ENCODE assay signal across 7 cellular contexts in genomic region chr14:61524936-61525292, GRCh38.
DNase-seq lines count a peak whose midpoint lies in the region; ATAC-seq and TF ChIP-seq lines count a peak whose summit lies in the region.

No MANE protein-coding gene starts in this region.

- H3K9me3 ChIP-seq in smooth muscle cell (replicated peaks; ENCODE audit: low read depth), result no peaks in the 10 kb centered on the region

- H3K4me1 Mint-ChIP-seq in T-cell, result peaks cover 67 to 85% (median 81%) of the 10 kb centered on the region in 3 donors

- peak overlapping the region; percentile 63 for H3K9ac ChIP-seq in smooth muscle cell (ENCODE audit: low read depth)

- DNase-seq in T-cell, result no peak
- no peak for DNase-seq in foreskin keratinocyte
- no peak for DNase-seq in smooth muscle cell (lab: John Stamatoyannopoulos, UW; ENCODE audit: unreplicated experiment)
- DNase-seq in mucosa of gallbladder (ENCODE audit: low spot score), result no peak

- H3K4me1 ChIP-seq in foreskin keratinocyte (peaks cover 30% of the 10 kb centered on the region), smooth muscle cell (ENCODE audit: low read depth) (peaks cover 33% of the 10 kb centered on the region)

- H2AFZ ChIP-seq in smooth muscle cell (ENCODE audit: low read depth), result no peak overlapping the region

- no peaks in the 10 kb centered on the region for H3K9me3 Mint-ChIP-seq in T-cell

- CTCF ChIA-PET in T-cell (lab: Charles Lee), result interaction anchor here in 1 of 2 donors (1.0 kb wide), 1 partner anchor 237 kb away, joined by 3 read pairs; the partner anchor contains the start of gene SNAPC1

- H3K4me3 ChIP-seq in GM08714 (ENCODE audit: low read length) (peak overlapping the region; percentile 4; the same call in 1 of the 2 replicates), smooth muscle cell (no peak overlapping the region)

- H3K36me3 Mint-ChIP-seq in T-cell, result peaks cover 55% of the 10 kb centered on the region

- H3K27me3 ChIP-seq in foreskin keratinocyte, result no peaks in the 10 kb centered on the region
- H3K27me3 ChIP-seq in smooth muscle cell (ENCODE audit: low read depth), result no peaks in the 10 kb centered on the region

- ATAC-seq in T-cell (replicated peaks in 1 of 4), result peak in 2 of 4 experiments; percentile 28
- ATAC-seq in foreskin keratinocyte, result peak; percentile 1
- no peak for ATAC-seq in HG02884 (IDR thresholded peaks at IDR 0.05; ENCODE audit: unreplicated experiment)
- no peak for ATAC-seq in HG03439 (IDR thresholded peaks at IDR 0.05; ENCODE audit: unreplicated experiment)

- H4K20me1 ChIP-seq in smooth muscle cell (ENCODE audit: low read depth), result no peaks in the 10 kb centered on the region

- no peaks in the 10 kb centered on the region for H3K79me2 ChIP-seq in smooth muscle cell (ENCODE audit: low read depth)

- H3K36me3 ChIP-seq in smooth muscle cell (ENCODE audit: low read depth), result no peaks in the 10 kb centered on the region

- TF ChIP-seq CTCF in foreskin keratinocyte (conservative IDR thresholded peaks at IDR 0.05) (no peak), smooth muscle cell (IDR thresholded peaks at IDR 0.05; ENCODE audit: borderline replicate concordance, insufficient read depth, poor library complexity, severe bottlenecking) (no peak)

- peak overlapping the region; percentile 74 to 89 for H3K27ac Mint-ChIP-seq in T-cell

- peak overlapping the region; percentile 49 for H3K27ac ChIP-seq in foreskin keratinocyte
- peak overlapping the region; percentile 91 for H3K27ac ChIP-seq in smooth muscle cell (ENCODE audit: low read depth)

- H3K27me3 Mint-ChIP-seq in T-cell, result no peaks in the 10 kb centered on the region

- H3K4me3 Mint-ChIP-seq in T-cell, result peak overlapping the region in 2 of 3 donors; percentile 13 to 22

- POLR2A ChIA-PET in T-cell (lab: Charles Lee), result interaction anchor here (0.6 to 1.3 kb wide), 3 partner anchors 47 to 1278 kb away, joined by 3 to 5 read pairs (median 4); no protein-coding TSS in a partner anchor

- H3K4me2 ChIP-seq in smooth muscle cell, result peak overlapping the region; percentile 10

- H3F3A ChIP-seq in smooth muscle cell (ENCODE audit: low read depth), result peaks cover 6% of the 10 kb centered on the region

- WGBS in smooth muscle cell (ENCODE audit: low lambda C conversion rate), result 100% methylated on average over 1 of the region's 1 CpG
